21 cellular contexts compared by ENCODE assay signal in genomic region chr9:35285731-35286130, GRCh38.
DNase-seq lines count a peak whose midpoint lies in the region; ATAC-seq and TF ChIP-seq lines count a peak whose summit lies in the region.
"Had no signal": no experiment of that assay in that cellular context is flagged by ENCODE, and none has a peak within 500 bp of the region (broad histone marks: within the 10 kb centered on the region; RNA-seq: fewer than 3 reads in every experiment).

No MANE protein-coding gene starts in this region.

- peak; percentile 37 for DNase-seq in EH (ENCODE audit: low read depth)
- DNase-seq in amniotic epithelial cell (ENCODE audit: low read depth) = peak; percentile 51
- DNase-seq in fibroblast of peridontal ligament (ENCODE audit: extremely low read depth) = peak; percentile 62
- DNase-seq in brain microvascular endothelial cell = no peak
- no peak for DNase-seq in lower lobe of right lung
- DNase-seq in left cardiac atrium = no peak
- DNase-seq: CD8-positive, alpha-beta memory T cell; H7; HFFc6; NCI-H1092 treated with DMSO at 0.1 percent for 48 hours; NCI-H1436 treated with DMSO at 0.1 percent for 48 hours; NCI-H1930; NCI-H226; NCI-H524; NCI-H82; SJCRH30; T-cell had no signal

- intact Hi-C loops in lower lobe of right lung (cut with DNase I) (no loop called here), left cardiac atrium (cut with DNase I) (no loop called here)

- in situ Hi-C loops in brain microvascular endothelial cell (cut with HindIII; ENCODE audit: low pct_ligation_motif_present, low sequenced_read_pairs) = no loop called here

- H3K4me1 ChIP-seq in lower lobe of right lung = no peaks in the 10 kb centered on the region
- H3K4me1 ChIP-seq: SJCRH30 had no signal

- no peak overlapping the region for H3K27ac ChIP-seq in brain microvascular endothelial cell
- H3K27ac ChIP-seq in lower lobe of right lung = no peak overlapping the region
- H3K27ac ChIP-seq: C4-2B, SJCRH30 had no signal

- H3K27me3 ChIP-seq in brain microvascular endothelial cell (replicated peaks) (no peaks in the 10 kb centered on the region), lower lobe of right lung (ENCODE audit: low read depth) (no peaks in the 10 kb centered on the region)
- H3K27me3 ChIP-seq: SJCRH30 had no signal

- H3K36me3 ChIP-seq in brain microvascular endothelial cell (replicated peaks) = no peaks in the 10 kb centered on the region
- no peaks in the 10 kb centered on the region for H3K36me3 ChIP-seq in lower lobe of right lung
- H3K36me3 ChIP-seq: SJCRH30 had no signal

- TF ChIP-seq CTCF in brain microvascular endothelial cell (IDR thresholded peaks at IDR 0.05; ENCODE audit: low read depth, low read length, missing control alignments) (no peak), lower lobe of right lung (IDR thresholded peaks at IDR 0.05) (no peak)

- H3K9me3 ChIP-seq in lower lobe of right lung = no peaks in the 10 kb centered on the region
- H3K9me3 ChIP-seq: SJCRH30 had no signal

- ATAC-seq in HG02759 (IDR thresholded peaks at IDR 0.05; ENCODE audit: unreplicated experiment) = no peak
- ATAC-seq in lower lobe of right lung = no peak
- ATAC-seq in left cardiac atrium = no peak
- ATAC-seq: K562, Panc1, T-cell had no signal

- no peak overlapping the region for H3K4me3 ChIP-seq in brain microvascular endothelial cell (ENCODE audit: low read depth, low read length)
- no peak overlapping the region for H3K4me3 ChIP-seq in lower lobe of right lung
- H3K4me3 ChIP-seq: K562, SJCRH30 had no signal

Comparison
In these comparisons a context has a peak if more than half of its experiments do, and no peak if none do; other contexts are left out.
1. DNase-seq: peak in EH (single experiment), amniotic epithelial cell (single experiment) and fibroblast of peridontal ligament (single experiment); none in brain microvascular endothelial cell (single experiment), lower lobe of right lung (single experiment) and left cardiac atrium (single experiment).